ENCODE assay signal across 18 cellular contexts in the genomic region with DNA sequence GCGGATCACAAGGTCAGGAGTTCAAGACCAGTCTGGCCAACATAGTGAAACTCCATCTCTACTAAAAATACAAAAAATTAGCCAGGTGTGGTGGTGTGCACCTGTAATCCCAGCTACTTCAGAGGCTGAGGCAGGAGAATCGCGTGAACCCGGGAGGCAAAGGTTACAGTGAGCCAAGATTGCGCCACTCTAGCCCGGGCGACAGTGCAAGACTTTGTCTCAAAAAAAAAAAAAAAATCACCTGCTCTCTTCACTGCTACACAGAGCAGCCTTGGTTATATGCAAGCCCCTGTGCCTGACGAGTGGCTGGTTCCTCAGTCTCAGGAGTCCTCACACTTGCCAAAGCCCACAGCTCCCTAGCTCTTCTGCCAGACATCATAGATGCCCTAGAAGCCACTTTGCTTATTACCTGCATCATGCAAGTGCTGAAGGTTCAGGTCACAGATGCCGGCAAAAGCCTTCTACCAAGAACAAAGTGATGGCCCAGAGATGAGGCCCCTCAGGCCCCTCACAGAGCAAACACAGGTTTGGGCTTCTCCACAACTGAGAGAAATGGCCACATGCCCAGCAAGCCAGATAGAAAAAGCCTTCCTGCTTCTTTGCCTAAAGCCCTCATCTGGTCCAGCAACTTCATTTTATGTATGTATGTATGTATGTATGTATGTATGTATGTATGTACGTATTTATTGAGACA.
"Had no signal": no experiment of that assay in that cellular context is flagged by ENCODE, and none has a peak within 500 bp of the region (broad histone marks: within the 10 kb centered on the region; RNA-seq: fewer than 3 reads in every experiment).

No MANE protein-coding gene starts in this region.

- ATAC-seq: activated T-helper 17 cell treated with anti-CD3 and anti-CD28 coated beads, Interleukin-2, amount 50 U/mL, for 72 hours; esophagus mucosa; natural killer cell; right cardiac atrium had no signal

- H3K36me3 Mint-ChIP-seq: brain, immature natural killer cell, natural killer cell had no signal

- FAIRE-seq: endometrium had no signal

- H3K27ac Mint-ChIP-seq: activated T-helper 17 cell treated with anti-CD3 and anti-CD28 coated beads, Interleukin-2, amount 50 U/mL, for 72 hours; brain; natural killer cell had no signal

- H3K9me3 Mint-ChIP-seq: immature natural killer cell, natural killer cell had no signal

- H3K4me3 Mint-ChIP-seq: activated T-helper 17 cell treated with anti-CD3 and anti-CD28 coated beads, Interleukin-2, amount 50 U/mL, for 72 hours; brain; immature natural killer cell; natural killer cell had no signal

- DNase-seq: activated CD4-positive, alpha-beta T cell treated with anti-CD3 and anti-CD28 coated beads, Interleukin-2, amount 50 U/mL, for 1 hour; activated naive CD4-positive, alpha-beta T cell treated with anti-CD3 and anti-CD28 coated beads, Interleukin-2, amount 50 U/mL, for 16 hours; amygdala; cerebellar nuclear complex; dorsolateral prefrontal cortex; immature natural killer cell; natural killer cell; right cardiac atrium; SJCRH30; spleen; stimulated activated CD4-positive, alpha-beta T cell treated with anti-CD3 and anti-CD28 coated beads, Interleukin-1b, Interleukin-23, amount 100 ng/mL, for 48 hours; stimulated activated naive CD4-positive, alpha-beta T cell treated with Interleukin-2 at 50 U/mL for 16 hours; upper lobe of left lung; WERI-Rb-1 had no signal

- H3K27me3 Mint-ChIP-seq: activated T-helper 17 cell treated with anti-CD3 and anti-CD28 coated beads, Interleukin-2, amount 50 U/mL, for 72 hours had no signal
